23 cellular contexts compared by ENCODE assay signal in the genomic region with DNA sequence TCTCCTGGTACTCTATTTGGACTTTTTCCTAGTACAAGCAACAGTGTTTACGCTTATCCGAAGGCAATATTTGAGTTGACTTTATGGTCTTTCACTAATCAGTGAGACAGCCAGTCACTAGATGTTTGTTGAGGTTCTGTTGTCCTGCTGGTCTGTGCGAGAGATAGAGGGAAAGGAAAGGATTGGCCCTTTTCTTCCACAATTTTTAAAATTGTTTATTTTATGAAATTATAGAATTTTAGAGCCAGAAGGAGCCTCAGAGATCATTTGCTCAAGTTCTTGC.
"Had no signal": no experiment of that assay in that cellular context is flagged by ENCODE, and none has a peak within 500 bp of the region (broad histone marks: within the 10 kb centered on the region; RNA-seq: fewer than 3 reads in every experiment).

No MANE protein-coding gene starts in this region.

- H3K4me3 Mint-ChIP-seq: naive thymus-derived CD4-positive, alpha-beta T cell; nephron progenitor cell; stimulated activated memory B cell treated with anti-CD40 and anti-IgM and Interleukin-4, amounts not matched to agents 10 μg/mL and 1 μg/mL and 100 μg/mL, for 72 hours; stimulated activated naive CD8-positive, alpha-beta T cell treated with anti-CD3 and anti-CD28 coated beads, Interleukin-15, Interleukin-2, amounts not matched to agents 100 ng/mL and 50 ng/mL, for 24 hours had no signal

- H3K9me3 ChIP-seq: esophagus squamous epithelium, psoas muscle, right lobe of liver, spleen, testis, tibial nerve, upper lobe of right lung, vagina had no signal

- H3K9ac ChIP-seq: parathyroid adenoma had no signal

- H3K4me2 ChIP-seq: hepatocyte had no signal

- H3K27ac ChIP-seq: esophagus squamous epithelium, hepatocyte, parathyroid adenoma, psoas muscle, right lobe of liver, spleen, testis, tibial nerve, upper lobe of right lung, vagina had no signal

- H3K36me3 ChIP-seq: right lobe of liver had no signal

- H3K27me3 Mint-ChIP-seq: naive thymus-derived CD4-positive, alpha-beta T cell; stimulated activated memory B cell treated with anti-CD40 and anti-IgM and Interleukin-4, amounts not matched to agents 10 μg/mL and 1 μg/mL and 100 μg/mL, for 72 hours; stimulated activated naive CD8-positive, alpha-beta T cell treated with anti-CD3 and anti-CD28 coated beads, Interleukin-15, Interleukin-2, amounts not matched to agents 100 ng/mL and 50 ng/mL, for 24 hours had no signal

- H2AFZ ChIP-seq: hepatocyte, parathyroid adenoma had no signal

- ATAC-seq: left cardiac atrium; left ventricle myocardium superior; naive thymus-derived CD4-positive, alpha-beta T cell; psoas muscle; right lobe of liver; stimulated activated memory B cell treated with anti-CD40 and anti-IgM and Interleukin-4, amounts not matched to agents 10 μg/mL and 1 μg/mL and 100 μg/mL, for 72 hours; upper lobe of right lung had no signal

- DNase-seq: dermis blood vessel endothelial cell; esophagus squamous epithelium; foreskin fibroblast; kidney; left cardiac atrium; left ventricle myocardium superior; naive thymus-derived CD4-positive, alpha-beta T cell; nephron progenitor cell; psoas muscle; retina; right lobe of liver; spleen; stimulated activated CD4-positive, alpha-beta T cell treated with anti-CD3 and anti-CD28 coated beads, Interleukin-15, amount 100 ng/mL, for 24 hours; stimulated activated CD4-positive, alpha-beta T cell treated with anti-CD3 and anti-CD28 coated beads, Interleukin-1b, Interleukin-23, amount 100 ng/mL, for 48 hours; stimulated activated CD4-positive, alpha-beta T cell treated with anti-CD3 and anti-CD28 coated beads, Interleukin-4, amount 100 ng/mL, for 24 hours; testis; upper lobe of right lung had no signal

- H3K4me3 ChIP-seq: esophagus squamous epithelium, hepatocyte, psoas muscle, right lobe of liver, spleen, testis, tibial nerve, upper lobe of right lung, vagina had no signal

- H3K4me1 ChIP-seq: parathyroid adenoma, right lobe of liver, testis, upper lobe of right lung had no signal

- H3K27ac Mint-ChIP-seq: naive thymus-derived CD4-positive, alpha-beta T cell had no signal

- H3K27me3 ChIP-seq: esophagus squamous epithelium, hepatocyte, right lobe of liver, spleen, testis, tibial nerve, upper lobe of right lung, vagina had no signal

- FAIRE-seq: kidney had no signal
